Comparison of ENCODE assay signal across 17 cellular contexts in the genomic region with DNA sequence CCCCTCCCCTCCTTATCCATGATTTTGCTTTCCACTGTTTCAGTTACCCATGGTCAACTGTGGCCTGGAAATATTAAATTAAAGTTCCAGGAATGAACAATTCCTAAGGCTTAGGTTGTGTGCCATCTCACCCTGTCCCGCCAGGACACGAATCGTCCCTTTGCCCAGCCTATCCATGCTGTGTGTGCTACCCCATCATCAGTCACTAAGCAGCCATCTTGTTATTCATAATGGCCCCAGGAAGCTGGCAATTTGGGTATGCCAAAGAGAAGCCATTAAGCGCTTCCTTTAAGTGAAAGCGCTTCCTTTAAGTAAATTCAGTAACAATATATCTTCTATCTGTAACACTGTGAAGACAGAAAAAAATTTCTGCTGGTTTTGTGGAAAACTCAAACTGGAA. TPM values are rescaled to one million over a fixed set of nuclear protein-coding genes. Genes with fewer than 3 reads are reported as not detected.
DNase-seq lines count a peak whose midpoint lies in the region; ATAC-seq and TF ChIP-seq lines count a peak whose summit lies in the region.
"Had no signal": no experiment of that assay in that cellular context is flagged by ENCODE, and none has a peak within 500 bp of the region (broad histone marks: within the 10 kb centered on the region; RNA-seq: fewer than 3 reads in every experiment).

No MANE protein-coding gene starts in this region.

- H3K9ac ChIP-seq in SK-N-SH (no peak overlapping the region), SK-N-MC (ENCODE audit: insufficient read length) (no peak overlapping the region)
- H3K9ac ChIP-seq: BLaER1 had no signal

- no peak for TF ChIP-seq CTCF in SK-N-SH (IDR thresholded peaks at IDR 0.05)
- TF ChIP-seq CTCF in mesothelial cell of epicardium (IDR thresholded peaks at IDR 0.05; ENCODE audit: unreplicated experiment) = no peak
- TF ChIP-seq CTCF in suprapubic skin (IDR thresholded peaks at IDR 0.05) = no peak

- H3K36me3 Mint-ChIP-seq in mesothelial cell of epicardium = peaks cover 42% of the 10 kb centered on the region
- H3K36me3 Mint-ChIP-seq: CD4-positive, CD25-positive, alpha-beta regulatory T cell had no signal

- H3K4me3 ChIP-seq in SK-N-SH (ENCODE audit: low read depth in 2 of 2, low read length in 1 of 2) (no peak overlapping the region), SK-N-MC (no peak overlapping the region), suprapubic skin (no peak overlapping the region)
- H3K4me3 ChIP-seq: BLaER1 had no signal

- no peaks in the 10 kb centered on the region for H3K79me2 ChIP-seq in SK-N-SH (ENCODE audit: insufficient read depth)

- no peaks in the 10 kb centered on the region; a peak in 1 of 4 replicates for H3K4me1 ChIP-seq in SK-N-SH (ENCODE audit: control insufficient read depth in 1 of 2, insufficient read depth in 2 of 2, low read depth in 1 of 2, low read length in 1 of 2)
- H3K4me1 ChIP-seq in suprapubic skin = peaks cover 19% of the 10 kb centered on the region
- H3K4me1 ChIP-seq: BLaER1 had no signal

- DNase-seq in SK-N-SH (no peak), SK-N-MC (ENCODE audit: low read depth, low spot score) (no peak), mesothelial cell of epicardium (ENCODE audit: low spot score in 2 of 2, unreplicated experiment in 2 of 2) (no peak), suprapubic skin (ENCODE audit: low spot score in 2 of 2) (no peak), activated gamma-delta T cell (lab: John Stamatoyannopoulos, UW) (no peak)
- DNase-seq: AML-193; CD4-positive, CD25-positive, alpha-beta regulatory T cell; DMS 273 treated with DMSO at 0.1 percent for 48 hours; HCEC 1CT; HFFc6 had no signal

- H3K4me2 ChIP-seq in SK-N-SH = no peak overlapping the region
- H3K4me2 ChIP-seq: BLaER1 had no signal

- H3K36me3 ChIP-seq in SK-N-SH (replicated peaks in 1 of 2; ENCODE audit: control insufficient read depth in 1 of 2, insufficient read depth in 2 of 2, low read length in 1 of 2) = peaks cover 11 to 26% of the 10 kb centered on the region in 2 experiments
- no peaks in the 10 kb centered on the region for H3K36me3 ChIP-seq in SK-N-MC (ENCODE audit: insufficient read depth, low read length)
- H3K36me3 ChIP-seq in suprapubic skin = peaks cover 63% of the 10 kb centered on the region

- H3K27ac ChIP-seq in SK-N-SH (ENCODE audit: low read depth in 2 of 2, low read length in 1 of 2) = no peak overlapping the region
- peak overlapping the region; percentile 33; the same call in 1 of the 2 replicates for H3K27ac ChIP-seq in SK-N-MC
- peak overlapping the region; percentile 73 for H3K27ac ChIP-seq in suprapubic skin
- H3K27ac ChIP-seq: 22Rv1, BLaER1 had no signal

- POLR2A ChIA-PET in SK-N-SH (lab: Yijun Ruan, JAX) = no interaction called here

- H3K4me3 Mint-ChIP-seq in mesothelial cell of epicardium = no peak overlapping the region
- H3K4me3 Mint-ChIP-seq: CD4-positive, CD25-positive, alpha-beta regulatory T cell; HFFc6 had no signal

- no peaks in the 10 kb centered on the region for H3K9me3 Mint-ChIP-seq in mesothelial cell of epicardium
- H3K9me3 Mint-ChIP-seq: CD4-positive, CD25-positive, alpha-beta regulatory T cell; HFFc6 had no signal

- WGBS in SK-N-SH (ENCODE audit: low lambda C conversion rate) = 88% methylated on average over 5 of the region's 5 CpGs
- WGBS in suprapubic skin = 98% methylated on average over 5 of the region's 5 CpGs

- H3K27ac Mint-ChIP-seq in mesothelial cell of epicardium = peak overlapping the region; percentile 43
- H3K27ac Mint-ChIP-seq: CD4-positive, CD25-positive, alpha-beta regulatory T cell; HFFc6 had no signal

- H3K27me3 Mint-ChIP-seq in mesothelial cell of epicardium (ENCODE audit: low read depth) = no peaks in the 10 kb centered on the region
- H3K27me3 Mint-ChIP-seq: CD4-positive, CD25-positive, alpha-beta regulatory T cell had no signal

- ATAC-seq in SK-N-SH treated with all-trans-retinoic acid at 6 μM for 48 hours = no peak
- no peak for ATAC-seq in GM21381 (IDR thresholded peaks at IDR 0.05; ENCODE audit: unreplicated experiment)
- ATAC-seq in GM19324 (IDR thresholded peaks at IDR 0.05; ENCODE audit: low FRiP score, unreplicated experiment) = no peak

- no peak for TF ChIP-seq RAD21 in SK-N-SH (IDR thresholded peaks at IDR 0.05; ENCODE audit: low read length)

- TF ChIP-seq POLR2A in suprapubic skin (IDR thresholded peaks at IDR 0.05) = no peak

- peaks cover 6% of the 10 kb centered on the region for H3K4me1 Mint-ChIP-seq in mesothelial cell of epicardium
- H3K4me1 Mint-ChIP-seq: CD4-positive, CD25-positive, alpha-beta regulatory T cell had no signal

- no peaks in the 10 kb centered on the region for H3K9me2 ChIP-seq in SK-N-SH

- H2AFZ ChIP-seq in SK-N-SH (ENCODE audit: low read depth) = no peak overlapping the region

- TF ChIP-seq EP300 in SK-N-SH (IDR thresholded peaks at IDR 0.05; ENCODE audit: borderline replicate concordance in 1 of 2, low read depth in 1 of 2, low read length in 1 of 2) (no peak), suprapubic skin (IDR thresholded peaks at IDR 0.05) (no peak)

- H4K20me1 ChIP-seq in SK-N-SH (ENCODE audit: insufficient read depth) = no peaks in the 10 kb centered on the region
- H4K20me1 ChIP-seq: BLaER1 had no signal

- H3K27me3 ChIP-seq in SK-N-SH (ENCODE audit: insufficient read depth) = no peaks in the 10 kb centered on the region
- H3K27me3 ChIP-seq in suprapubic skin = no peaks in the 10 kb centered on the region
- H3K27me3 ChIP-seq: BLaER1 had no signal

- no peaks in the 10 kb centered on the region for H3K9me3 ChIP-seq in SK-N-SH
- H3K9me3 ChIP-seq in SK-N-MC (ENCODE audit: low read depth, low read length) = no peaks in the 10 kb centered on the region
- H3K9me3 ChIP-seq in suprapubic skin = no peaks in the 10 kb centered on the region
- H3K9me3 ChIP-seq: BLaER1 had no signal

- CTCF ChIA-PET in SK-N-SH (lab: Yijun Ruan, JAX) = interaction anchor here (2.2 to 6.0 kb wide), 3 partner anchors 254 to 344 kb away, joined by 6 to 52 read pairs (median 6); no protein-coding TSS in a partner anchor

- H3F3A ChIP-seq in SK-N-SH (replicated peaks; ENCODE audit: insufficient read depth) = no peaks in the 10 kb centered on the region

TF ChIP-seq in SK-N-SH, 30 proteins besides CTCF, POLR2A, EP300 and RAD21:
- TF ChIP-seq FOSL2 (IDR thresholded peaks at IDR 0.05; ENCODE audit: borderline replicate concordance, low read depth) = no peak
- peak; percentile 78 for TF ChIP-seq RFX5 (IDR thresholded peaks at IDR 0.05; ENCODE audit: low read length)

TF ChIP-seq in SK-N-SH treated with all-trans-retinoic acid at 6 μM for 48 hours, 23 proteins besides CTCF, POLR2A, EP300 and RAD21:
- no peak for TF ChIP-seq BACH2 (CRISPR knock-in tag; IDR thresholded peaks at IDR 0.05; ENCODE audit: borderline replicate concordance)
- TF ChIP-seq ZNF8 (CRISPR knock-in tag; IDR thresholded peaks at IDR 0.05) = no peak
- TF ChIP-seq SNAI2 (CRISPR knock-in tag; IDR thresholded peaks at IDR 0.05) = no peak
TF ChIP-seq in SK-N-SH treated with all-trans-retinoic acid at 6 μM for 48 hours: peak in this region for 0.

RNA-seq across cellular contexts. Expression of a gene that starts 49.2 kb away (rescaled TPM):
- not detected in 2 replicates for polyA plus RNA-seq in SK-N-SH (2012; rRNA removed)
- polyA plus RNA-seq in SK-N-SH (2012; cell fraction: cytosol; rRNA removed) = not detected in 2 replicates
- not detected in 2 replicates for polyA plus RNA-seq in SK-N-SH (2012; cell fraction: nucleus; rRNA removed)
- total RNA-seq in mesothelial cell of epicardium (not detected in 3 replicates), suprapubic skin (not detected)
- total RNA-seq: CD4-positive, CD25-positive, alpha-beta regulatory T cell; Daoy; H4; HFFc6 had no signal
- polyA plus RNA-seq: CD4-positive, CD25-positive, alpha-beta regulatory T cell had no signal

RNA-seq across cellular contexts. Expression of a gene that starts 52.5 kb away (rescaled TPM):
- polyA plus RNA-seq in SK-N-SH (2012; rRNA removed) = 40.5 and 46.6 TPM in 2 replicates
- 49.4 and 52.4 TPM in 2 replicates for polyA plus RNA-seq in SK-N-SH (2012; cell fraction: cytosol; rRNA removed)
- 15.1 and 22.0 TPM in 2 replicates for polyA plus RNA-seq in SK-N-SH (2012; cell fraction: nucleus; rRNA removed)
- total RNA-seq in mesothelial cell of epicardium = 26.8 to 29.2 TPM (median 27.1 TPM) in 3 replicates
- total RNA-seq in suprapubic skin = 10 to 100 TPM in 2 of 4 donors, 1 to 10 TPM in 2; 8.6 to 17.7 (median 11.8) TPM

Comparison
In these comparisons a context has a peak if more than half of its experiments do, and no peak if none do; other contexts are left out.
1. H3K27ac ChIP-seq: peak in SK-N-MC (single experiment) and suprapubic skin (single experiment); none in SK-N-SH (0 of 2).